In genomic region chr3:131435000-131435399, GRCh38 we compare ENCODE assay signal across 21 cellular contexts.
"Had no signal": no experiment of that assay in that cellular context is flagged by ENCODE, and none has a peak within 500 bp of the region (broad histone marks: within the 10 kb centered on the region; RNA-seq: fewer than 3 reads in every experiment).

No MANE protein-coding gene starts in this region.

- H3K4me3 ChIP-seq: MG63 had no signal

- H3K27ac Mint-ChIP-seq: IgD-negative memory B cell had no signal

- FAIRE-seq: HTR-8/SVneo had no signal

- H3K27ac ChIP-seq: HL-60, RWPE1 had no signal

- H3K27me3 ChIP-seq: MG63 had no signal

- H3K36me3 ChIP-seq: MG63 had no signal

- DNase-seq: Karpas-422, KG1, MG63, NCI-H1092, NCI-H1105 treated with DMSO at 0.1 percent for 48 hours, NCI-H1417 treated with DMSO at 0.1 percent for 48 hours, NCI-H187, NCI-H2029, NCI-H2081 treated with DMSO at 0.1 percent for 48 hours, NCI-H2171, NCI-H226, NCI-H446, NCI-H510A, NCI-H524 treated with DMSO at 0.1 percent for 48 hours, NCI-H69, NCI-H774, SHP77 had no signal

- H3K4me3 Mint-ChIP-seq: IgD-negative memory B cell had no signal
